13 cellular contexts compared by ENCODE assay signal in genomic region chr4:6245246-6246169, GRCh38. TPM values are rescaled to one million over a fixed set of nuclear protein-coding genes. Genes with fewer than 3 reads are reported as not detected.
DNase-seq lines count a peak whose midpoint lies in the region; ATAC-seq and TF ChIP-seq lines count a peak whose summit lies in the region.
"Had no signal": no experiment of that assay in that cellular context is flagged by ENCODE, and none has a peak within 500 bp of the region (broad histone marks: within the 10 kb centered on the region; RNA-seq: fewer than 3 reads in every experiment).

No MANE protein-coding gene starts in this region.

- H3K4me3 ChIP-seq in astrocyte of the cerebellum (ENCODE audit: low read depth, low read length) (peak overlapping the region; percentile 15), left ventricle myocardium inferior (peak overlapping the region; percentile 63), ovary (peak overlapping the region; percentile 25), urinary bladder (ENCODE audit: low read depth, low read length) (peak overlapping the region; percentile 20)

- TF ChIP-seq POLR2A in ovary (IDR thresholded peaks at IDR 0.05): no peak

- TF ChIP-seq CTCF in astrocyte of the cerebellum (IDR thresholded peaks at IDR 0.05; ENCODE audit: low read depth, low read length, missing control alignments) (no peak), left ventricle myocardium inferior (IDR thresholded peaks at IDR 0.05; ENCODE audit: borderline replicate concordance) (no peak), ovary (IDR thresholded peaks at IDR 0.05) (no peak), mesothelial cell of epicardium (IDR thresholded peaks at IDR 0.05; ENCODE audit: unreplicated experiment) (no peak)

- H3K27me3 ChIP-seq in left ventricle myocardium inferior (ENCODE audit: low read depth): peaks cover 95% of the 10 kb centered on the region
- no peaks in the 10 kb centered on the region for H3K27me3 ChIP-seq in ovary

- H3K36me3 Mint-ChIP-seq in mesothelial cell of epicardium: no peaks in the 10 kb centered on the region

- H3K27ac Mint-ChIP-seq in mesothelial cell of epicardium: no peak overlapping the region
- H3K27ac Mint-ChIP-seq: activated CD4-positive, alpha-beta T cell treated with anti-CD3 and anti-CD28 coated beads for 36 hours had no signal

- H3K36me3 ChIP-seq in left ventricle myocardium inferior (no peaks in the 10 kb centered on the region), ovary (no peaks in the 10 kb centered on the region), urinary bladder (ENCODE audit: insufficient read depth) (no peaks in the 10 kb centered on the region)
- H3K36me3 ChIP-seq: esophagus squamous epithelium had no signal

- peaks cover 6% of the 10 kb centered on the region for H3K9me3 Mint-ChIP-seq in mesothelial cell of epicardium

- 11 to 13% (median 12%) methylated on average over 26 to 67 of the region's 67 CpGs for WGBS in ovary, 3 donors
- WGBS in urinary bladder: 9% methylated on average over 67 of the region's 67 CpGs

- H3K27ac ChIP-seq in left ventricle myocardium inferior (replicated peaks) (no peak overlapping the region), ovary (no peak overlapping the region), urinary bladder (ENCODE audit: low read depth) (no peak overlapping the region)
- H3K27ac ChIP-seq: esophagus squamous epithelium had no signal

- H3K9me3 ChIP-seq in left ventricle myocardium inferior (replicated peaks): peaks cover 11% of the 10 kb centered on the region
- H3K9me3 ChIP-seq in ovary: no peaks in the 10 kb centered on the region

- TF ChIP-seq EP300 in ovary (IDR thresholded peaks at IDR 0.05): no peak

- in situ Hi-C loops in astrocyte of the cerebellum (cut with HindIII; ENCODE audit: low sequenced_read_pairs): no loop called here

- peaks cover 66% of the 10 kb centered on the region for H3K27me3 Mint-ChIP-seq in mesothelial cell of epicardium (ENCODE audit: low read depth)

- H3K4me1 Mint-ChIP-seq in mesothelial cell of epicardium: no peaks in the 10 kb centered on the region
- H3K4me1 Mint-ChIP-seq: activated CD4-positive, alpha-beta T cell treated with anti-CD3 and anti-CD28 coated beads for 36 hours had no signal

- H3K4me3 Mint-ChIP-seq in mesothelial cell of epicardium: no peak overlapping the region
- H3K4me3 Mint-ChIP-seq: activated CD4-positive, alpha-beta T cell treated with anti-CD3 and anti-CD28 coated beads for 36 hours had no signal

- no peak for ATAC-seq in HG03097 (IDR thresholded peaks at IDR 0.05; ENCODE audit: low FRiP score, unreplicated experiment)
- ATAC-seq: activated CD4-positive, alpha-beta T cell treated with anti-CD3 and anti-CD28 coated beads for 36 hours had no signal

- H3K4me1 ChIP-seq in left ventricle myocardium inferior (peaks cover 11% of the 10 kb centered on the region), ovary (ENCODE audit: insufficient read depth) (no peaks in the 10 kb centered on the region), urinary bladder (ENCODE audit: insufficient read depth) (no peaks in the 10 kb centered on the region)

- intact Hi-C loops in left ventricle myocardium inferior (cut with micrococcal nuclease): no loop called here
- intact Hi-C loops in ovary (cut with DNase I): loop anchor here in 1 of 4 donors (5.0 kb wide), 1 partner anchor 302 kb away; no protein-coding TSS in a partner anchor

- DNase-seq in astrocyte of the cerebellum (ENCODE audit: low read depth): no peak
- peak; percentile 25 for DNase-seq in left ventricle myocardium inferior
- DNase-seq in ovary: peak in 1 of 5 donors; percentile 49
- no peak for DNase-seq in mesothelial cell of epicardium (ENCODE audit: low spot score in 2 of 2, unreplicated experiment in 2 of 2)
- DNase-seq in EL: no peak
- DNase-seq: activated CD4-positive, alpha-beta T cell treated with anti-CD3 and anti-CD28 coated beads for 36 hours; activated naive CD4-positive, alpha-beta T cell treated with anti-CD3 and anti-CD28 coated beads, Interleukin-2, amount 50 U/mL, for 16 hours; esophagus squamous epithelium; NCI-H345; SIG-M5 had no signal

RNA-seq across cellular contexts. Expression of gene WFS1, which starts 24.1 kb away (rescaled TPM):
- total RNA-seq in left ventricle myocardium inferior (104 TPM), ovary (100 to 1,000 TPM in 5 of 7 donors, 10 to 100 TPM in 2; 57.4 to 174 (median 140) TPM), urinary bladder (20.5 TPM), mesothelial cell of epicardium (31.5 to 35.5 TPM (median 34.2 TPM) in 3 replicates)
- polyA plus RNA-seq in ovary (100 to 1,000 TPM in 1 of 2 donors, 10 to 100 TPM in 1; 33.2 to 111 TPM), urinary bladder (85.3 TPM)

RNA-seq across cellular contexts. Expression of gene JAKMIP1, which starts 45.2 kb away (rescaled TPM):
- not detected for total RNA-seq in left ventricle myocardium inferior
- total RNA-seq in ovary: under 1 TPM in 6 of 7 donors, not detected in 1; 0.45 to 1.00 (median 0.64) TPM
- under 1 TPM; 0.33 to 0.50 TPM for polyA plus RNA-seq in ovary
- total RNA-seq in urinary bladder: 0.58 TPM
- 0.61 TPM for polyA plus RNA-seq in urinary bladder
- not detected in 3 replicates for total RNA-seq in mesothelial cell of epicardium
- total RNA-seq: HT1080 had no signal
